Comparison of ENCODE assay signal across 30 cellular contexts in genomic region chr12:119071638-119072231, GRCh38.
"Had no signal": no experiment of that assay in that cellular context is flagged by ENCODE, and none has a peak within 500 bp of the region (broad histone marks: within the 10 kb centered on the region; RNA-seq: fewer than 3 reads in every experiment).

No MANE protein-coding gene starts in this region.

- DNase-seq: activated CD4-positive, alpha-beta memory T cell treated with anti-CD3 and anti-CD28 coated beads for 36 hours; activated CD4-positive, alpha-beta T cell treated with anti-CD3 and anti-CD28 coated beads for 36 hours; activated CD4-positive, alpha-beta T cell treated with anti-CD3 and anti-CD28 coated beads, Interleukin-2, amount 10 ng/mL, durations not matched to agents 24 days and 14 days; activated CD4-positive, CD25-positive, alpha-beta regulatory T cell; activated CD4-positive, CD25-positive, alpha-beta regulatory T cell treated with anti-CD3 and anti-CD28 coated beads, Interleukin-2, amount 50 U/mL, for 72 hours; activated CD8-positive, alpha-beta memory T cell treated with anti-CD3 and anti-CD28 coated beads, Interleukin-2, amount 10 ng/mL, durations not matched to agents 7 days and 5 days; activated CD8-positive, alpha-beta memory T cell treated with anti-CD3 and anti-CD28 coated beads, Interleukin-2, amount 50 U/mL, for 4 hours; activated CD8-positive, alpha-beta T cell treated with anti-CD3 and anti-CD28 coated beads, Interleukin-2, amount 10 ng/mL, durations not matched to agents 7 days and 5 days; activated effector memory CD4-positive, alpha-beta T cell treated with anti-CD3 and anti-CD28 coated beads, Interleukin-2, amount 50 U/mL, for 16 hours; activated naive CD4-positive, alpha-beta T cell treated with anti-CD3 and anti-CD28 coated beads for 36 hours; activated naive CD8-positive, alpha-beta T cell treated with anti-CD3 and anti-CD28 coated beads for 36 hours; activated naive CD8-positive, alpha-beta T cell treated with anti-CD3 and anti-CD28 coated beads, Interleukin-2, amount 50 U/mL, for 24 hours; activated T-cell treated with anti-CD3 and anti-CD28 coated beads, Interleukin-2, amount 50 U/mL, for 1 hour; activated T-cell treated with anti-CD3 and anti-CD28 coated beads, Interleukin-2, amount 50 U/mL, for 48 hours; amygdala; aorta; body of pancreas; caudate nucleus; cortex of kidney; dermis blood vessel endothelial cell; effector CD4-positive, alpha-beta T cell; effector memory CD8-positive, alpha-beta T cell; erythroblast; foreskin keratinocyte; gastrocnemius medialis; glutamatergic neuron; heart left ventricle; T-helper 9 cell had no signal

- H3K27ac ChIP-seq: adrenal gland, body of pancreas, esophagus muscularis mucosa, foreskin keratinocyte, gastrocnemius medialis had no signal

- H3K9me3 ChIP-seq: adrenal gland, body of pancreas, esophagus muscularis mucosa, gastrocnemius medialis, heart left ventricle had no signal

- ATAC-seq: activated CD4-positive, alpha-beta T cell treated with anti-CD3 and anti-CD28 coated beads for 36 hours; activated CD8-positive, alpha-beta memory T cell treated with anti-CD3 and anti-CD28 coated beads, Interleukin-2, amount 10 ng/mL, durations not matched to agents 7 days and 5 days; activated CD8-positive, alpha-beta T cell treated with anti-CD3 and anti-CD28 coated beads, Interleukin-2, amount 10 ng/mL, durations not matched to agents 7 days and 5 days; activated naive CD8-positive, alpha-beta T cell treated with anti-CD3 and anti-CD28 coated beads, Interleukin-2, amount 50 U/mL, for 24 hours; body of pancreas; effector memory CD8-positive, alpha-beta T cell; foreskin keratinocyte; gastrocnemius medialis had no signal

- H3K4me3 ChIP-seq: adrenal gland, body of pancreas, esophagus muscularis mucosa, gastrocnemius medialis, heart left ventricle had no signal

- H3K27me3 ChIP-seq: adrenal gland, body of pancreas, foreskin keratinocyte had no signal

- H3K36me3 ChIP-seq: adrenal gland, esophagus muscularis mucosa, gastrocnemius medialis, heart left ventricle had no signal
